Comparison of ENCODE assay signal across 9 cellular contexts in the genomic region with DNA sequence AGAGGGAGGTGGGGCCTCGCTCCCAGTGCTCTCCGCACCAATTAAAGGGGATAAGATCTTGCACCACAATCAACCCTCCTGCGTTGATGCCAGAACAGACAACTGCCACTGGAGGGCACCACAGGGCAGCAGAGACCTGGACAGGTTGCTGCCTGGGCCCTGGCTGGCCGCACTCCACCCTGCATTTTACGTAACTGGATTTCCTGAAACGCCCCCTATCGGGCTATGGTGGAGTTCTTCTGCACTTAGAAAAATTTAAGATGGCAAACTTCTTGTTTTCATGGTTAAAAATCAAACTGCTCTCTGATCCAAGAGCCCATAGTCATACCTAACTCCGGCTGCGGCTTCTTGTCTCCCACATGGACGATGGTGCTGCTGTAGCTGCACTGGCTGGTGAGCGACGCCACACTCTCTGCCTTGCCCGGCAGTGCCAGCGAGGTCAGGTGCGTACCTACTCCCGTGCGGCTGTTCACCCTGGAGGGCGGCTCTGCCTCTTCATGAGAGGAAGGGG. TPM values are rescaled to one million over a fixed set of nuclear protein-coding genes. Genes with fewer than 3 reads are reported as not detected.
DNase-seq lines count a peak whose midpoint lies in the region; ATAC-seq and TF ChIP-seq lines count a peak whose summit lies in the region.
"Had no signal": no experiment of that assay in that cellular context is flagged by ENCODE, and none has a peak within 500 bp of the region (broad histone marks: within the 10 kb centered on the region; RNA-seq: fewer than 3 reads in every experiment).

No MANE protein-coding gene starts in this region.

- H3K27me3 ChIP-seq in dorsolateral prefrontal cortex (no peaks in the 10 kb centered on the region), mesenchymal stem cell (ENCODE audit: control insufficient read depth in 1 of 2, insufficient read depth in 1 of 2, low read length in 2 of 2) (no peaks in the 10 kb centered on the region)

- peaks cover 12% of the 10 kb centered on the region for H3K4me1 Mint-ChIP-seq in activated CD4-positive, alpha-beta T cell treated with anti-CD3 and anti-CD28 coated beads, Interleukin-2, amount 10 ng/mL, durations not matched to agents 7 days and 5 days
- H3K4me1 Mint-ChIP-seq: IgD-negative memory B cell had no signal

- H3K9ac ChIP-seq in mesenchymal stem cell (ENCODE audit: low read length): no peak overlapping the region

- H3K36me3 ChIP-seq in mesenchymal stem cell (ENCODE audit: control insufficient read depth in 1 of 2, insufficient read depth in 2 of 2, low read depth in 1 of 2, low read length in 2 of 2): peaks cover 64 to 82% of the 10 kb centered on the region in 2 experiments

- no peak overlapping the region for H3K4me2 ChIP-seq in mesenchymal stem cell (ENCODE audit: low read length, poor library complexity, severe bottlenecking)

- peaks cover 4% of the 10 kb centered on the region for H3K36me3 Mint-ChIP-seq in activated CD4-positive, alpha-beta T cell treated with anti-CD3 and anti-CD28 coated beads, Interleukin-2, amount 10 ng/mL, durations not matched to agents 7 days and 5 days (ENCODE audit: low read depth)
- H3K36me3 Mint-ChIP-seq: IgD-negative memory B cell had no signal

- no peak overlapping the region for H3K23ac ChIP-seq in mesenchymal stem cell (ENCODE audit: low read length in 2 of 2)

- no peak overlapping the region for H2BK12ac ChIP-seq in mesenchymal stem cell (ENCODE audit: low read length in 2 of 2)

- no peak overlapping the region for H3K4me3 Mint-ChIP-seq in activated CD4-positive, alpha-beta T cell treated with anti-CD3 and anti-CD28 coated beads, Interleukin-2, amount 10 ng/mL, durations not matched to agents 7 days and 5 days
- H3K4me3 Mint-ChIP-seq: IgD-negative memory B cell had no signal

- H3K79me1 ChIP-seq in mesenchymal stem cell (replicated peaks; ENCODE audit: low read length, poor library complexity, severe bottlenecking): no peaks in the 10 kb centered on the region

- H2BK5ac ChIP-seq in mesenchymal stem cell (ENCODE audit: low read depth, low read length, poor library complexity, severe bottlenecking): no peak overlapping the region

- no peak overlapping the region for H3K4me3 ChIP-seq in dorsolateral prefrontal cortex
- H3K4me3 ChIP-seq in mesenchymal stem cell (ENCODE audit: insufficient read depth in 1 of 2, low read depth in 1 of 2, low read length in 2 of 2): no peak overlapping the region

- no peaks in the 10 kb centered on the region for H3K27me3 Mint-ChIP-seq in activated CD4-positive, alpha-beta T cell treated with anti-CD3 and anti-CD28 coated beads, Interleukin-2, amount 10 ng/mL, durations not matched to agents 7 days and 5 days
- H3K27me3 Mint-ChIP-seq: IgD-negative memory B cell had no signal

- H4K8ac ChIP-seq in mesenchymal stem cell (ENCODE audit: low read length): no peak overlapping the region

- H3K18ac ChIP-seq in mesenchymal stem cell (ENCODE audit: low read depth in 1 of 2, low read length in 2 of 2): no peak overlapping the region

- intact Hi-C loops in dorsolateral prefrontal cortex (cut with DNase I): no loop called here

- H3K27ac ChIP-seq in dorsolateral prefrontal cortex (peak overlapping the region in 5 of 59 donors; percentile 4 to 38 (median 14)), mesenchymal stem cell (ENCODE audit: low read length, poor library complexity, severe bottlenecking) (no peak overlapping the region)

- no peak overlapping the region for H2BK120ac ChIP-seq in mesenchymal stem cell (ENCODE audit: low read depth, low read length)

- ATAC-seq in HG03571 (IDR thresholded peaks at IDR 0.05; ENCODE audit: unreplicated experiment): peak; percentile 57

- 65% methylated on average over 14 of the region's 18 CpGs for WGBS in mesenchymal stem cell

- CTCF ChIA-PET in activated CD4-positive, alpha-beta T cell treated with anti-CD3 and anti-CD28 coated beads, Interleukin-2, amount 10 ng/mL, durations not matched to agents 7 days and 5 days (lab: Charles Lee): interaction anchor here (1.2 kb wide), 2 partner anchors 9 to 18 kb away, joined by 3 to 4 read pairs; no protein-coding TSS in a partner anchor

- H2AK5ac ChIP-seq in mesenchymal stem cell (ENCODE audit: low read length, severe bottlenecking): no peak overlapping the region

- peaks cover 19% of the 10 kb centered on the region for H3K4me1 ChIP-seq in mesenchymal stem cell (ENCODE audit: control insufficient read depth, insufficient read depth, low read depth, low read length)

- DNase-seq in D341Med (ENCODE audit: low spot score) (peak; percentile 92), NCI-H774 (lab: John Stamatoyannopoulos, UW) (peak; percentile 88), dorsolateral prefrontal cortex (peak in 7 of 10 donors; percentile 42 to 80 (median 60)), mesenchymal stem cell (peak; percentile 84), amniotic stem cell (lab: John Stamatoyannopoulos, UW) (no peak)
- peak; percentile 79 for DNase-seq in activated CD4-positive, alpha-beta T cell treated with anti-CD3 and anti-CD28 coated beads, Interleukin-2, amount 10 ng/mL, durations not matched to agents 7 days and 5 days
- peak; percentile 36 to 59 for DNase-seq in stimulated activated CD8-positive, alpha-beta memory T cell treated with anti-CD3 and anti-CD28 coated beads, Interleukin-7, amount 100 ng/mL, for 48 hours (ENCODE audit: extremely low read depth in 1 of 2, low read depth in 1 of 2)

- no peaks in the 10 kb centered on the region for H3K9me3 Mint-ChIP-seq in activated CD4-positive, alpha-beta T cell treated with anti-CD3 and anti-CD28 coated beads, Interleukin-2, amount 10 ng/mL, durations not matched to agents 7 days and 5 days
- H3K9me3 Mint-ChIP-seq: IgD-negative memory B cell had no signal

- POLR2A ChIA-PET in activated CD4-positive, alpha-beta T cell treated with anti-CD3 and anti-CD28 coated beads, Interleukin-2, amount 10 ng/mL, durations not matched to agents 7 days and 5 days (lab: Charles Lee): no interaction called here

- no peak overlapping the region for H2BK15ac ChIP-seq in mesenchymal stem cell (ENCODE audit: low read depth, poor library complexity, severe bottlenecking)

- peak; percentile 51 to 81 (median 68) for TF ChIP-seq CTCF in dorsolateral prefrontal cortex (IDR thresholded peaks at IDR 0.05 in 54 of 56, conservative IDR thresholded peaks at IDR 0.05 in 2 of 56; ENCODE audit: low read depth in 1 of 56, partially characterized antibody in 56 of 56)

- H4K91ac ChIP-seq in mesenchymal stem cell (ENCODE audit: low read length): no peak overlapping the region

- no peak overlapping the region for H3K14ac ChIP-seq in mesenchymal stem cell (ENCODE audit: low read length in 2 of 2)

- no peak overlapping the region for H2AFZ ChIP-seq in mesenchymal stem cell (ENCODE audit: low read depth, low read length)

- H3K9me3 ChIP-seq in mesenchymal stem cell (ENCODE audit: control insufficient read depth, low read length): no peaks in the 10 kb centered on the region

- H3K4ac ChIP-seq in mesenchymal stem cell (ENCODE audit: low read depth in 1 of 2, low read length in 2 of 2): no peak overlapping the region

- peak overlapping the region; percentile 50 for H3K27ac Mint-ChIP-seq in activated CD4-positive, alpha-beta T cell treated with anti-CD3 and anti-CD28 coated beads, Interleukin-2, amount 10 ng/mL, durations not matched to agents 7 days and 5 days
- H3K27ac Mint-ChIP-seq: IgD-negative memory B cell had no signal

RNA-seq across cellular contexts. Expression of gene HES6, which starts 16.8 kb away (rescaled TPM):
- total RNA-seq in activated CD4-positive, alpha-beta T cell treated with anti-CD3 and anti-CD28 coated beads, Interleukin-2, amount 10 ng/mL, durations not matched to agents 7 days and 5 days: 1 to 10 TPM; 1.8 to 3.2 TPM
- total RNA-seq in dorsolateral prefrontal cortex: 10 to 100 TPM; 16.3 to 92.6 (median 39.4) TPM
- 3.5 TPM for polyA plus RNA-seq in mesenchymal stem cell (2013, experiment 1 of 2)
- 2.9 TPM for polyA plus RNA-seq in mesenchymal stem cell (2013, experiment 2 of 2)

RNA-seq across cellular contexts. Expression of gene PER2, which starts 31.8 kb away (rescaled TPM):
- 10 to 100 TPM; 11.8 to 13.1 TPM for total RNA-seq in activated CD4-positive, alpha-beta T cell treated with anti-CD3 and anti-CD28 coated beads, Interleukin-2, amount 10 ng/mL, durations not matched to agents 7 days and 5 days
- total RNA-seq in dorsolateral prefrontal cortex: 10 to 100 TPM in 119 of 120 experiments, 1 to 10 TPM in 1; 9.9 to 34.3 (median 18.4) TPM
- 1.1 TPM for polyA plus RNA-seq in mesenchymal stem cell (2013, experiment 1 of 2)
- 1.1 TPM for polyA plus RNA-seq in mesenchymal stem cell (2013, experiment 2 of 2)

RNA-seq across cellular contexts. Expression of gene ILKAP, which starts 53.2 kb away (rescaled TPM):
- total RNA-seq in activated CD4-positive, alpha-beta T cell treated with anti-CD3 and anti-CD28 coated beads, Interleukin-2, amount 10 ng/mL, durations not matched to agents 7 days and 5 days: 10 to 100 TPM; 59.1 to 63.2 TPM
- total RNA-seq in dorsolateral prefrontal cortex: 10 to 100 TPM; 44.0 to 90.8 (median 62.7) TPM
- polyA plus RNA-seq in mesenchymal stem cell (2013, experiment 1 of 2): 19.8 TPM
- polyA plus RNA-seq in mesenchymal stem cell (2013, experiment 2 of 2): 20.1 TPM

Comparison
In these comparisons a context has a peak if more than half of its experiments do, and no peak if none do; other contexts are left out.
1. RNA of gene HES6, which starts 16.8 kb away (total RNA-seq): 16.3 to 92.6 TPM in dorsolateral prefrontal cortex; 1.8 to 3.2 TPM in activated CD4-positive, alpha-beta T cell treated with anti-CD3 and anti-CD28 coated beads, Interleukin-2, amount 10 ng/mL, durations not matched to agents 7 days and 5 days; every median in the first group is over 4 times any median in the second.